ENCODE assay signal across 37 cellular contexts in genomic region chrX:2788980-2789379, GRCh38. TPM values are rescaled to one million over a fixed set of nuclear protein-coding genes. Genes with fewer than 3 reads are reported as not detected.
"Had no signal": no experiment of that assay in that cellular context is flagged by ENCODE, and none has a peak within 500 bp of the region (broad histone marks: within the 10 kb centered on the region; RNA-seq: fewer than 3 reads in every experiment).

No MANE protein-coding gene starts in this region.

- H3K36me3 ChIP-seq: MG63 had no signal

- H3K27ac ChIP-seq: KMS-11 had no signal

- H3K9me3 ChIP-seq: MG63 had no signal

- H3K4me3 ChIP-seq: MG63 had no signal

- DNase-seq: Karpas-422, Kasumi-1, MG63, MM.1S, MV-4-11, NCI-H1048, NCI-H1092, NCI-H1092 treated with DMSO at 0.1 percent for 48 hours, NCI-H1105, NCI-H1105 treated with DMSO at 0.1 percent for 48 hours, NCI-H1417, NCI-H1417 treated with DMSO at 0.1 percent for 48 hours, NCI-H1436, NCI-H1436 treated with DMSO at 0.1 percent for 48 hours, NCI-H146, NCI-H1694, NCI-H1694 treated with DMSO at 0.1 percent for 48 hours, NCI-H187, NCI-H187 treated with DMSO at 0.1 percent for 48 hours, NCI-H1930, NCI-H2029, NCI-H2029 treated with DMSO at 0.1 percent for 48 hours, NCI-H2081, NCI-H2081 treated with DMSO at 0.1 percent for 48 hours, NCI-H2107, NCI-H2171, NCI-H2171 treated with DMSO at 0.1 percent for 48 hours, NCI-H2227 treated with DMSO at 0.1 percent for 48 hours, NCI-H226, NCI-H345, NCI-H446, NCI-H446 treated with DMSO at 0.1 percent for 48 hours, NCI-H510A, NCI-H510A treated with DMSO at 0.1 percent for 48 hours had no signal

- H3K4me2 ChIP-seq: KMS-11 had no signal

- H3K9ac ChIP-seq: KMS-11 had no signal

- H3K27me3 ChIP-seq: MG63 had no signal

RNA-seq across cellular contexts. Expression of gene XG, which starts 37.1 kb away (rescaled TPM):
- total RNA-seq: MCF 10A, NCI-H460 had no signal

RNA-seq across cellular contexts. Expression of gene GYG2, which starts 39.8 kb away (rescaled TPM):
- total RNA-seq: MCF 10A had no signal
